1 cellular context compared by ENCODE assay signal in genomic region chr10:88065384-88066049, GRCh38.
A peak's percentile ranks its signal among the peaks of the same experiment; 100 is the strongest.
TF ChIP-seq lines count a peak whose summit lies in the region.

No MANE protein-coding gene starts in this region.

TF ChIP-seq in GM12878, 131 proteins besides CTCF, POLR2A, EP300 and RAD21 (continued from another document and continues in another):
- no peak for TF ChIP-seq IRF5 (IDR thresholded peaks at IDR 0.05; ENCODE audit: borderline replicate concordance)
- TF ChIP-seq, protein P1, sequence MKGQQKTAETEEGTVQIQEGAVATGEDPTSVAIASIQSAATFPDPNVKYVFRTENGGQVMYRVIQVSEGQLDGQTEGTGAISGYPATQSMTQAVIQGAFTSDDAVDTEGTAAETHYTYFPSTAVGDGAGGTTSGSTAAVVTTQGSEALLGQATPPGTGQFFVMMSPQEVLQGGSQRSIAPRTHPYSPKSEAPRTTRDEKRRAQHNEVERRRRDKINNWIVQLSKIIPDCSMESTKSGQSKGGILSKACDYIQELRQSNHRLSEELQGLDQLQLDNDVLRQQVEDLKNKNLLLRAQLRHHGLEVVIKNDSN (IDR thresholded peaks at IDR 0.05; ENCODE audit: borderline replicate concordance, extremely low read length, insufficient read depth, low read depth, low read length), result no peak
- peak; percentile 92 for TF ChIP-seq PAX5 (IDR thresholded peaks at IDR 0.05; ENCODE audit: borderline replicate concordance, low read depth, low read length)
- TF ChIP-seq NR2C1 (IDR thresholded peaks at IDR 0.05), result no peak
- TF ChIP-seq, protein P2, sequence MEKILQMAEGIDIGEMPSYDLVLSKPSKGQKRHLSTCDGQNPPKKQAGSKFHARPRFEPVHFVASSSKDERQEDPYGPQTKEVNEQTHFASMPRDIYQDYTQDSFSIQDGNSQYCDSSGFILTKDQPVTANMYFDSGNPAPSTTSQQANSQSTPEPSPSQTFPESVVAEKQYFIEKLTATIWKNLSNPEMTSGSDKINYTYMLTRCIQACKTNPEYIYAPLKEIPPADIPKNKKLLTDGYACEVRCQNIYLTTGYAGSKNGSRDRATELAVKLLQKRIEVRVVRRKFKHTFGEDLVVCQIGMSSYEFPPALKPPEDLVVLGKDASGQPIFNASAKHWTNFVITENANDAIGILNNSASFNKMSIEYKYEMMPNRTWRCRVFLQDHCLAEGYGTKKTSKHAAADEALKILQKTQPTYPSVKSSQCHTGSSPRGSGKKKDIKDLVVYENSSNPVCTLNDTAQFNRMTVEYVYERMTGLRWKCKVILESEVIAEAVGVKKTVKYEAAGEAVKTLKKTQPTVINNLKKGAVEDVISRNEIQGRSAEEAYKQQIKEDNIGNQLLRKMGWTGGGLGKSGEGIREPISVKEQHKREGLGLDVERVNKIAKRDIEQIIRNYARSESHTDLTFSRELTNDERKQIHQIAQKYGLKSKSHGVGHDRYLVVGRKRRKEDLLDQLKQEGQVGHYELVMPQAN (conservative IDR thresholded peaks at IDR 0.05), result no peak
- peak; percentile 66 for TF ChIP-seq MEF2B (IDR thresholded peaks at IDR 0.05; ENCODE audit: partially characterized antibody, poor library complexity, severe bottlenecking)
- TF ChIP-seq NFXL1 (IDR thresholded peaks at IDR 0.05; ENCODE audit: borderline replicate concordance), result no peak
- TF ChIP-seq USF2 (IDR thresholded peaks at IDR 0.05; ENCODE audit: borderline replicate concordance, low read depth, low read length), result no peak
- TF ChIP-seq ELK1 (IDR thresholded peaks at IDR 0.05; ENCODE audit: low read depth, low read length), result no peak
- TF ChIP-seq STAT3 (IDR thresholded peaks at IDR 0.05; ENCODE audit: low read depth, low read length), result no peak
- no peak for TF ChIP-seq ZNF687 (IDR thresholded peaks at IDR 0.05)
- no peak for TF ChIP-seq HDAC6 (IDR thresholded peaks at IDR 0.05; ENCODE audit: unreplicated experiment)
- TF ChIP-seq ZZZ3 (IDR thresholded peaks at IDR 0.05; ENCODE audit: control insufficient read depth, insufficient read length, low read depth), result no peak
- TF ChIP-seq PBX3 (IDR thresholded peaks at IDR 0.05; ENCODE audit: insufficient replicate concordance, low read depth, low read length), result peak; percentile 30
- TF ChIP-seq POLR2AphosphoS2 (IDR thresholded peaks at IDR 0.05; ENCODE audit: low read depth, low read length), result no peak
- TF ChIP-seq, protein P3, sequence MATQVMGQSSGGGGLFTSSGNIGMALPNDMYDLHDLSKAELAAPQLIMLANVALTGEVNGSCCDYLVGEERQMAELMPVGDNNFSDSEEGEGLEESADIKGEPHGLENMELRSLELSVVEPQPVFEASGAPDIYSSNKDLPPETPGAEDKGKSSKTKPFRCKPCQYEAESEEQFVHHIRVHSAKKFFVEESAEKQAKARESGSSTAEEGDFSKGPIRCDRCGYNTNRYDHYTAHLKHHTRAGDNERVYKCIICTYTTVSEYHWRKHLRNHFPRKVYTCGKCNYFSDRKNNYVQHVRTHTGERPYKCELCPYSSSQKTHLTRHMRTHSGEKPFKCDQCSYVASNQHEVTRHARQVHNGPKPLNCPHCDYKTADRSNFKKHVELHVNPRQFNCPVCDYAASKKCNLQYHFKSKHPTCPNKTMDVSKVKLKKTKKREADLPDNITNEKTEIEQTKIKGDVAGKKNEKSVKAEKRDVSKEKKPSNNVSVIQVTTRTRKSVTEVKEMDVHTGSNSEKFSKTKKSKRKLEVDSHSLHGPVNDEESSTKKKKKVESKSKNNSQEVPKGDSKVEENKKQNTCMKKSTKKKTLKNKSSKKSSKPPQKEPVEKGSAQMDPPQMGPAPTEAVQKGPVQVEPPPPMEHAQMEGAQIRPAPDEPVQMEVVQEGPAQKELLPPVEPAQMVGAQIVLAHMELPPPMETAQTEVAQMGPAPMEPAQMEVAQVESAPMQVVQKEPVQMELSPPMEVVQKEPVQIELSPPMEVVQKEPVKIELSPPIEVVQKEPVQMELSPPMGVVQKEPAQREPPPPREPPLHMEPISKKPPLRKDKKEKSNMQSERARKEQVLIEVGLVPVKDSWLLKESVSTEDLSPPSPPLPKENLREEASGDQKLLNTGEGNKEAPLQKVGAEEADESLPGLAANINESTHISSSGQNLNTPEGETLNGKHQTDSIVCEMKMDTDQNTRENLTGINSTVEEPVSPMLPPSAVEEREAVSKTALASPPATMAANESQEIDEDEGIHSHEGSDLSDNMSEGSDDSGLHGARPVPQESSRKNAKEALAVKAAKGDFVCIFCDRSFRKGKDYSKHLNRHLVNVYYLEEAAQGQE (IDR thresholded peaks at IDR 0.05; ENCODE audit: low read depth, low read length), result no peak
- peak; percentile 35 for TF ChIP-seq IKZF1 (conservative IDR thresholded peaks at IDR 0.05)
- no peak for TF ChIP-seq ZNF24 (IDR thresholded peaks at IDR 0.05)
- TF ChIP-seq, protein P4, sequence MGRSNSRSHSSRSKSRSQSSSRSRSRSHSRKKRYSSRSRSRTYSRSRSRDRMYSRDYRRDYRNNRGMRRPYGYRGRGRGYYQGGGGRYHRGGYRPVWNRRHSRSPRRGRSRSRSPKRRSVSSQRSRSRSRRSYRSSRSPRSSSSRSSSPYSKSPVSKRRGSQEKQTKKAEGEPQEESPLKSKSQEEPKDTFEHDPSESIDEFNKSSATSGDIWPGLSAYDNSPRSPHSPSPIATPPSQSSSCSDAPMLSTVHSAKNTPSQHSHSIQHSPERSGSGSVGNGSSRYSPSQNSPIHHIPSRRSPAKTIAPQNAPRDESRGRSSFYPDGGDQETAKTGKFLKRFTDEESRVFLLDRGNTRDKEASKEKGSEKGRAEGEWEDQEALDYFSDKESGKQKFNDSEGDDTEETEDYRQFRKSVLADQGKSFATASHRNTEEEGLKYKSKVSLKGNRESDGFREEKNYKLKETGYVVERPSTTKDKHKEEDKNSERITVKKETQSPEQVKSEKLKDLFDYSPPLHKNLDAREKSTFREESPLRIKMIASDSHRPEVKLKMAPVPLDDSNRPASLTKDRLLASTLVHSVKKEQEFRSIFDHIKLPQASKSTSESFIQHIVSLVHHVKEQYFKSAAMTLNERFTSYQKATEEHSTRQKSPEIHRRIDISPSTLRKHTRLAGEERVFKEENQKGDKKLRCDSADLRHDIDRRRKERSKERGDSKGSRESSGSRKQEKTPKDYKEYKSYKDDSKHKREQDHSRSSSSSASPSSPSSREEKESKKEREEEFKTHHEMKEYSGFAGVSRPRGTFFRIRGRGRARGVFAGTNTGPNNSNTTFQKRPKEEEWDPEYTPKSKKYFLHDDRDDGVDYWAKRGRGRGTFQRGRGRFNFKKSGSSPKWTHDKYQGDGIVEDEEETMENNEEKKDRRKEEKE (IDR thresholded peaks at IDR 0.05), result no peak
- TF ChIP-seq E2F4 (IDR thresholded peaks at IDR 0.05; ENCODE audit: low read depth, low read length), result no peak
- TF ChIP-seq MLLT1 (IDR thresholded peaks at IDR 0.05), result no peak
- peak; percentile 62 for TF ChIP-seq TCF12 (IDR thresholded peaks at IDR 0.05; ENCODE audit: low read depth, low read length)
- TF ChIP-seq CREB1 (IDR thresholded peaks at IDR 0.05; ENCODE audit: low read depth), result 0 out of 2 replicates have a peak, but pooled peaks have one; percentile 35
- no peak for TF ChIP-seq SREBF1 (IDR thresholded peaks at IDR 0.05; ENCODE audit: low read length)
- TF ChIP-seq TCF3 (IDR thresholded peaks at IDR 0.05; ENCODE audit: borderline replicate concordance, insufficient read depth, low read depth, low read length), result peak; percentile 79; the same call in 1 of the 2 replicates
